27 cellular contexts compared by ENCODE assay signal in the genomic region with DNA sequence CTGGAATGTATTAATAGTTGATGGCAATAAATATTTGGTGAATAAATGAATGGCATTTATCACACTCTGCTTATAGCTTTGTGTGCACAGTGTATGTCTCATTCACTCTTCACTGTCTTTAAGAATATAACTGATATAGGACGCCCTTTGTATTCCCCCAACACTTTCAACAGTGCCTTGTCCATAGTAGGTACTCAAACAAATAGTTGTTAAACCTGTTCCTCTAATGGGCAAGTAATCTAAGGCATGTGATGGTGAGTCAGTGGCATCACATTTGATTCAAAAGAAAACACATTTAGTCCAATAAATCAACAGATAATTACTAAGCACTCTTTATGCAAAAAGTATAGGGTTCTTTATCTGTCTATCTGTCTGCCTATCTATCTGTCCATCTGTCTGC. TPM values are rescaled to one million over a fixed set of nuclear protein-coding genes. Genes with fewer than 3 reads are reported as not detected.
DNase-seq lines count a peak whose midpoint lies in the region; ATAC-seq lines count a peak whose summit lies in the region.
"Had no signal": no experiment of that assay in that cellular context is flagged by ENCODE, and none has a peak within 500 bp of the region (broad histone marks: within the 10 kb centered on the region; RNA-seq: fewer than 3 reads in every experiment).

No MANE protein-coding gene starts in this region.

- CTCF ChIA-PET in naive thymus-derived CD4-positive, alpha-beta T cell (lab: Charles Lee): no interaction called here

- H3K27ac Mint-ChIP-seq in naive thymus-derived CD4-positive, alpha-beta T cell: no peak overlapping the region
- H3K27ac Mint-ChIP-seq: immature natural killer cell; stimulated activated naive CD8-positive, alpha-beta T cell treated with anti-CD3 and anti-CD28 coated beads, Interleukin-15, Interleukin-2, amounts not matched to agents 100 ng/mL and 50 ng/mL, for 24 hours had no signal

- H3K36me3 Mint-ChIP-seq in naive thymus-derived CD4-positive, alpha-beta T cell: no peaks in the 10 kb centered on the region
- H3K36me3 Mint-ChIP-seq: immature natural killer cell had no signal

- intact Hi-C loops in naive thymus-derived CD4-positive, alpha-beta T cell (cut with micrococcal nuclease): no loop called here

- H3K9me3 Mint-ChIP-seq in naive thymus-derived CD4-positive, alpha-beta T cell: peaks cover 0 to 4% (median 0%) of the 10 kb centered on the region in 11 donors
- H3K9me3 Mint-ChIP-seq: immature natural killer cell; stimulated activated naive CD8-positive, alpha-beta T cell treated with anti-CD3 and anti-CD28 coated beads, Interleukin-15, Interleukin-2, amounts not matched to agents 100 ng/mL and 50 ng/mL, for 24 hours had no signal

- no peaks in the 10 kb centered on the region for H3K27me3 ChIP-seq in naive thymus-derived CD4-positive, alpha-beta T cell (ENCODE audit: control insufficient read depth in 2 of 2, insufficient read depth in 2 of 2, low read length in 2 of 2)
- H3K27me3 ChIP-seq: BLaER1 treated with 17β-estradiol and CSF1 and Interleukin-3, amounts not matched to agents 10 nM and 100 nM; vagina had no signal

- DNase-seq in DMS153 treated with DMSO at 0.1 percent for 48 hours (lab: John Stamatoyannopoulos, UW; ENCODE audit: unreplicated experiment) (peak; percentile 59), NCI-H1048 (lab: John Stamatoyannopoulos, UW) (peak; percentile 17), NCI-H748 treated with DMSO at 0.1 percent for 48 hours (lab: John Stamatoyannopoulos, UW) (peak; percentile 96), foreskin melanocyte (peak; percentile 39), NCI-H187 treated with DMSO at 0.1 percent for 48 hours (lab: John Stamatoyannopoulos, UW) (no peak)
- DNase-seq in naive thymus-derived CD4-positive, alpha-beta T cell: no peak
- DNase-seq: activated CD4-positive, alpha-beta T cell treated with anti-CD3 and anti-CD28 coated beads for 4 hours; activated effector memory CD4-positive, alpha-beta T cell treated with Interleukin-2 at 50 U/mL for 16 hours; central memory CD4-positive, alpha-beta T cell; hypothalamus; immature natural killer cell; NCI-H1694 treated with DMSO at 0.1 percent for 48 hours; NCI-H226; psoas muscle; T-helper 2 cell had no signal

- H3K9me3 ChIP-seq in naive thymus-derived CD4-positive, alpha-beta T cell (ENCODE audit: control insufficient read depth in 2 of 3, low read length in 3 of 3): no peaks in the 10 kb centered on the region
- H3K9me3 ChIP-seq: gastroesophageal sphincter, neutrophil, psoas muscle, thoracic aorta, vagina had no signal

- no peak overlapping the region for H3K4me3 ChIP-seq in naive thymus-derived CD4-positive, alpha-beta T cell (ENCODE audit: low read length)
- H3K4me3 ChIP-seq: BLaER1 treated with 17β-estradiol and CSF1 and Interleukin-3, amounts not matched to agents 10 nM and 100 nM; gastroesophageal sphincter; psoas muscle; SK-N-MC; thoracic aorta; vagina had no signal

- no peaks in the 10 kb centered on the region for H3K36me3 ChIP-seq in naive thymus-derived CD4-positive, alpha-beta T cell (ENCODE audit: control insufficient read depth in 2 of 3, insufficient read depth in 3 of 3, low read length in 3 of 3)
- H3K36me3 ChIP-seq: BLaER1 treated with 17β-estradiol and CSF1 and Interleukin-3, amounts not matched to agents 10 nM and 100 nM; gastroesophageal sphincter; neutrophil; thoracic aorta; vagina had no signal

- ATAC-seq in naive thymus-derived CD4-positive, alpha-beta T cell: no peak
- ATAC-seq in GM18909 (IDR thresholded peaks at IDR 0.05; ENCODE audit: poor library complexity, unreplicated experiment) (no peak), GM19324 (IDR thresholded peaks at IDR 0.05; ENCODE audit: low FRiP score, unreplicated experiment) (no peak)
- ATAC-seq: gastroesophageal sphincter, psoas muscle had no signal

- no peak overlapping the region for H3K27ac ChIP-seq in naive thymus-derived CD4-positive, alpha-beta T cell (ENCODE audit: low read depth, low read length)
- H3K27ac ChIP-seq: BLaER1 treated with 17β-estradiol and CSF1 and Interleukin-3, amounts not matched to agents 10 nM and 100 nM; gastroesophageal sphincter; neutrophil; psoas muscle; SK-N-MC; thoracic aorta; vagina had no signal

- no peak overlapping the region for H3K4me3 Mint-ChIP-seq in naive thymus-derived CD4-positive, alpha-beta T cell
- H3K4me3 Mint-ChIP-seq: immature natural killer cell; stimulated activated naive CD8-positive, alpha-beta T cell treated with anti-CD3 and anti-CD28 coated beads, Interleukin-15, Interleukin-2, amounts not matched to agents 100 ng/mL and 50 ng/mL, for 24 hours had no signal

- peaks cover 4 to 37% (median 18%) of the 10 kb centered on the region in 5 donors for H3K27me3 Mint-ChIP-seq in naive thymus-derived CD4-positive, alpha-beta T cell

- H3K4me1 ChIP-seq in naive thymus-derived CD4-positive, alpha-beta T cell (ENCODE audit: control insufficient read depth in 2 of 2, insufficient read depth in 2 of 2, low read length in 2 of 2): no peaks in the 10 kb centered on the region
- H3K4me1 ChIP-seq: gastroesophageal sphincter, vagina had no signal

- H3K4me1 Mint-ChIP-seq in naive thymus-derived CD4-positive, alpha-beta T cell: peaks cover 0 to 3% (median 0%) of the 10 kb centered on the region in 7 donors
- H3K4me1 Mint-ChIP-seq: immature natural killer cell had no signal

- POLR2A ChIA-PET in naive thymus-derived CD4-positive, alpha-beta T cell (lab: Charles Lee): no interaction called here

RNA-seq across cellular contexts. Expression of a gene that starts 11.2 kb away (rescaled TPM):
- total RNA-seq in naive thymus-derived CD4-positive, alpha-beta T cell: not detected
- polyA plus RNA-seq in naive thymus-derived CD4-positive, alpha-beta T cell: not detected
- total RNA-seq: astrocyte, H1, LHCN-M2, vagina had no signal
- polyA plus RNA-seq: H1, immature natural killer cell had no signal

Comparison
In these comparisons a context has a peak if more than half of its experiments do, and no peak if none do; other contexts are left out.
1. DNase-seq: peak in DMS153 treated with DMSO at 0.1 percent for 48 hours (single experiment), NCI-H1048 (single experiment), NCI-H748 treated with DMSO at 0.1 percent for 48 hours (single experiment) and foreskin melanocyte (single experiment); none in NCI-H187 treated with DMSO at 0.1 percent for 48 hours (single experiment) and naive thymus-derived CD4-positive, alpha-beta T cell (0 of 9).